ENCODE assay signal across 16 cellular contexts in the genomic region with DNA sequence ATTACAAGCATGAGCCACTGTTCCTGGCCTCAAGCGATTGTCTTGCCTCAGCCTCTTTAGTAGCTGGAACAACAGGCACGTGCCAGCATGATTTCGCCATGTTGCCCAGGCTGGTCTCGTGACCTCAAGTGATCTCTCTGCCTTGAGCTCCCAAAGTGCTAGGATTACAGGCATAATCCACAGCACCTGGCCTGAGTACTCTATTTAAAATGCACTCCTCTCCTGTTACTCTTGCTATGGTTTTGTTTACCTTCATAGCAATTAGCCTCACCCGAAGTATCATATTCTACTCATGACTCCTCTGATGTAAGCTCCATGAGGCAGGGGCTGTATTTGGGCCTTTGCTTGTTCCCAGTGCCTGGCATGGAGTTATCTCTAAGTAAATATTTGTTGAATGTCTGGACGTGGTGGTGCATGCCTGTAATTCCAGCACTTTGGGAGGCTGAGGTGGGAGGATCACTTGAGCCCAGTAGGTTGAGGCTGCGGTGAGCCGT.
A peak's percentile ranks its signal among the peaks of the same experiment; 100 is the strongest.
DNase-seq lines count a peak whose midpoint lies in the region; ATAC-seq, FAIRE-seq and TF ChIP-seq lines count a peak whose summit lies in the region.
"Had no signal": no experiment of that assay in that cellular context is flagged by ENCODE, and none has a peak within 500 bp of the region (broad histone marks: within the 10 kb centered on the region; RNA-seq: fewer than 3 reads in every experiment).

No MANE protein-coding gene starts in this region.

- WGBS in mammary epithelial cell (ENCODE audit: low coverage, missing lambda C conversion rate), result 64% methylated on average over 8 of the region's 8 CpGs
- 93% methylated on average over 8 of the region's 8 CpGs; no CpG with 5 or more reads in 1 of the 2 experiments for WGBS in H1 (ENCODE audit: extremely low coverage in 1 of 2, insufficient coverage in 1 of 2, insufficient read length in 1 of 2, insufficient replicate concordance in 2 of 2, low coverage in 1 of 2, low lambda C conversion rate in 2 of 2, missing lambda C conversion rate in 1 of 2), 2 experiments
- 30 to 31% methylated on average over 8 of the region's 8 CpGs for WGBS in GM23248 (ENCODE audit: low coverage in 1 of 2, low lambda C conversion rate in 2 of 2, missing lambda C conversion rate in 2 of 2), 2 experiments

- no peak overlapping the region for H3K14ac ChIP-seq in H1 (ENCODE audit: insufficient read length)

- no peaks in the 10 kb centered on the region for H3K27me3 ChIP-seq in mammary epithelial cell (ENCODE audit: insufficient read depth, low read length)
- no peaks in the 10 kb centered on the region for H3K27me3 ChIP-seq in H1 (replicated peaks in 1 of 4; ENCODE audit: control insufficient read depth in 3 of 4, extremely low read depth in 1 of 4, insufficient read depth in 3 of 4, low read length in 3 of 4)
- H3K27me3 ChIP-seq in GM23248 (replicated peaks; ENCODE audit: insufficient read depth), result no peaks in the 10 kb centered on the region

- H3K27me3 Mint-ChIP-seq in MCF 10A (ENCODE audit: insufficient read depth, unreplicated experiment), result no peaks in the 10 kb centered on the region
- no peaks in the 10 kb centered on the region for H3K27me3 Mint-ChIP-seq in activated CD4-positive, alpha-beta memory T cell treated with anti-CD3 and anti-CD28 coated beads, Interleukin-2, amount 10 ng/mL, durations not matched to agents 7 days and 5 days
- H3K27me3 Mint-ChIP-seq: dendritic cell treated with granulocyte-macrophage colony-stimulating factor and Interleukin-4, amounts not matched to agents 40 ng/mL and 50 ng/mL, for 4 days had no signal

- H3K9me2 ChIP-seq in GM23248 (ENCODE audit: insufficient read depth), result no peaks in the 10 kb centered on the region

- H4K20me1 ChIP-seq in mammary epithelial cell (ENCODE audit: insufficient read depth, low read length) (no peaks in the 10 kb centered on the region), H1 (replicated peaks in 1 of 2; ENCODE audit: control insufficient read depth in 1 of 2, insufficient read depth in 2 of 2, low read length in 2 of 2) (no peaks in the 10 kb centered on the region), GM23248 (ENCODE audit: insufficient read depth) (no peaks in the 10 kb centered on the region)

- BruUV-seq in MCF 10A (replicated peaks; lab: Mats Ljungman, UMichigan) (no TSS peak), mammary epithelial cell (replicated peaks; lab: Mats Ljungman, UMichigan) (no TSS peak)

- H3K4me3 Mint-ChIP-seq in MCF 10A (ENCODE audit: unreplicated experiment), result no peak overlapping the region
- H3K4me3 Mint-ChIP-seq in activated CD4-positive, alpha-beta memory T cell treated with anti-CD3 and anti-CD28 coated beads, Interleukin-2, amount 10 ng/mL, durations not matched to agents 7 days and 5 days, result no peak overlapping the region
- H3K4me3 Mint-ChIP-seq: dendritic cell treated with granulocyte-macrophage colony-stimulating factor and Interleukin-4, amounts not matched to agents 40 ng/mL and 50 ng/mL, for 4 days had no signal

- CTCF ChIA-PET in MCF 10A (lab: Yijun Ruan, JAX), result interaction anchor here (0.6 to 0.7 kb wide), 2 partner anchors 20 to 46 kb away, joined by 3 read pairs; no protein-coding TSS in a partner anchor
- CTCF ChIA-PET in mammary epithelial cell (lab: Charles Lee; ENCODE audit: low non-redundant PET), result no interaction called here
- CTCF ChIA-PET in H1 (lab: Charles Lee; ENCODE audit: partially characterized antibody), result interaction anchor here (0.8 to 1.5 kb wide), 4 partner anchors 15 to 263 kb away, joined by 3 to 5 read pairs (median 3); no protein-coding TSS in a partner anchor
- CTCF ChIA-PET in activated CD4-positive, alpha-beta memory T cell treated with anti-CD3 and anti-CD28 coated beads, Interleukin-2, amount 10 ng/mL, durations not matched to agents 7 days and 5 days (lab: Charles Lee), result no interaction called here

- H3K4ac ChIP-seq in H1 (replicated peaks; ENCODE audit: insufficient read length, low read depth, low read length), result no peak overlapping the region

- H3K4me2 ChIP-seq in mammary epithelial cell (ENCODE audit: insufficient read depth, low read depth, low read length) (no peak overlapping the region), H1 (ENCODE audit: insufficient read depth in 1 of 2, low read depth in 2 of 2, low read length in 2 of 2) (no peak overlapping the region), GM23248 (ENCODE audit: unreplicated experiment) (no peak overlapping the region)

- intact Hi-C loops in MCF 10A (cut with micrococcal nuclease) (no loop called here), mammary epithelial cell (cut with micrococcal nuclease) (no loop called here)

- no peaks in the 10 kb centered on the region for H3F3A ChIP-seq in GM23248 (ENCODE audit: insufficient read depth)

- no peak overlapping the region for H4K91ac ChIP-seq in H1 (replicated peaks; ENCODE audit: insufficient read length, low read length)

- H3K4me1 ChIP-seq in mammary epithelial cell (ENCODE audit: insufficient read depth, low read length), result no peaks in the 10 kb centered on the region
- H3K4me1 ChIP-seq in H1 (replicated peaks in 1 of 4; ENCODE audit: control insufficient read depth in 3 of 4, insufficient read depth in 4 of 4, low read length in 3 of 4), result peaks cover 0 to 8% (median 6%) of the 10 kb centered on the region in 4 experiments; a peak in 5 of 7 replicates
- H3K4me1 ChIP-seq in GM23248 (ENCODE audit: insufficient read depth), result no peaks in the 10 kb centered on the region

- TF ChIP-seq POLR2A in H1 (IDR thresholded peaks at IDR 0.05; ENCODE audit: control extremely low read depth in 1 of 2, low read depth in 2 of 2, low read length in 2 of 2), result no peak
- TF ChIP-seq POLR2A in GM18505 (IDR thresholded peaks at IDR 0.05; ENCODE audit: borderline replicate concordance, extremely low read depth, insufficient read depth, insufficient read length), result no peak

- H3K9me3 Mint-ChIP-seq in MCF 10A (ENCODE audit: unreplicated experiment), result no peaks in the 10 kb centered on the region
- no peaks in the 10 kb centered on the region for H3K9me3 Mint-ChIP-seq in activated CD4-positive, alpha-beta memory T cell treated with anti-CD3 and anti-CD28 coated beads, Interleukin-2, amount 10 ng/mL, durations not matched to agents 7 days and 5 days
- H3K9me3 Mint-ChIP-seq: dendritic cell treated with granulocyte-macrophage colony-stimulating factor and Interleukin-4, amounts not matched to agents 40 ng/mL and 50 ng/mL, for 4 days had no signal

- H3K9me3 ChIP-seq in mammary epithelial cell (replicated peaks; ENCODE audit: insufficient read depth, low read length), result no peaks in the 10 kb centered on the region
- H3K9me3 ChIP-seq in H1 (ENCODE audit: insufficient read depth in 2 of 2, low read depth in 1 of 2, low read length in 1 of 2), result no peaks in the 10 kb centered on the region
- no peaks in the 10 kb centered on the region for H3K9me3 ChIP-seq in GM23248 (ENCODE audit: low read depth)

- no peak for TF ChIP-seq RAD21 in H1 (IDR thresholded peaks at IDR 0.05 in 1 of 2, conservative IDR thresholded peaks at IDR 0.05 in 1 of 2; ENCODE audit: low read depth in 2 of 2, low read length in 2 of 2)

- no peak overlapping the region for H3K4me3 ChIP-seq in mammary epithelial cell (replicated peaks in 1 of 3; ENCODE audit: insufficient read depth in 1 of 3, low read depth in 2 of 3, low read length in 3 of 3)
- H3K4me3 ChIP-seq in H1 (ENCODE audit: extremely low read depth in 1 of 4, insufficient read depth in 2 of 4, low read depth in 3 of 4, low read length in 4 of 4), result no peak overlapping the region
- H3K4me3 ChIP-seq in GM23248, result no peak overlapping the region
- H3K4me3 ChIP-seq: GM12878 had no signal

- DNase-seq in MCF 10A (ENCODE audit: unreplicated experiment), result peak; percentile 52
- DNase-seq in mammary epithelial cell, result no peak
- DNase-seq in NCI-H2171 treated with DMSO at 0.1 percent for 48 hours (lab: John Stamatoyannopoulos, UW), result peak; percentile 64
- DNase-seq in H1 (ENCODE audit: low read depth in 1 of 2, low spot score in 2 of 2), result no peak
- DNase-seq in GM23248, result no peak
- DNase-seq in activated CD4-positive, alpha-beta memory T cell treated with anti-CD3 and anti-CD28 coated beads, Interleukin-2, amount 10 ng/mL, durations not matched to agents 7 days and 5 days, result no peak
- DNase-seq: activated CD4-positive, alpha-beta T cell treated with anti-CD3 and anti-CD28 coated beads for 48 hours; amygdala; GOT3; mesendoderm; NCI-H1694; T-helper 2 cell had no signal

- TF ChIP-seq CTCF in MCF 10A (IDR thresholded peaks at IDR 0.05; ENCODE audit: unreplicated experiment) (no peak), mammary epithelial cell (conservative IDR thresholded peaks at IDR 0.05 in 1 of 2, IDR thresholded peaks at IDR 0.05 in 1 of 2; ENCODE audit: extremely low read depth in 1 of 2, insufficient read depth in 1 of 2, low read depth in 1 of 2, low read length in 2 of 2) (no peak), H1 (IDR thresholded peaks at IDR 0.05; ENCODE audit: control extremely low read depth in 1 of 3, insufficient read depth in 1 of 3, low read depth in 1 of 3, low read length in 3 of 3) (no peak)

- no peak overlapping the region for H2BK120ac ChIP-seq in H1 (replicated peaks; ENCODE audit: low read depth, low read length)

- no peaks in the 10 kb centered on the region for H3K36me3 Mint-ChIP-seq in MCF 10A (ENCODE audit: insufficient read depth, unreplicated experiment)
- H3K36me3 Mint-ChIP-seq in activated CD4-positive, alpha-beta memory T cell treated with anti-CD3 and anti-CD28 coated beads, Interleukin-2, amount 10 ng/mL, durations not matched to agents 7 days and 5 days (ENCODE audit: low read depth), result no peaks in the 10 kb centered on the region

- dilution Hi-C loops in mammary epithelial cell (cut with HindIII; ENCODE audit: low sequenced_read_pairs), result no loop called here

- 0 out of 2 replicates have a peak, but pooled peaks cover 2% of the 10 kb centered on the region for H3K23me2 ChIP-seq in H1 (ENCODE audit: low read depth, low read length)

- H3K79me1 ChIP-seq in H1 (ENCODE audit: low read depth, low read length), result no peaks in the 10 kb centered on the region

- H3K18ac ChIP-seq in H1 (ENCODE audit: extremely low read depth, low read length), result peak overlapping the region; percentile 83

- no peak overlapping the region for H2BK15ac ChIP-seq in H1 (ENCODE audit: low read length)

- POLR2A ChIA-PET in MCF 10A (lab: Yijun Ruan, JAX), result no interaction called here
- POLR2A ChIA-PET in H1 (lab: Charles Lee; ENCODE audit: partially characterized antibody), result no interaction called here
- POLR2A ChIA-PET in activated CD4-positive, alpha-beta memory T cell treated with anti-CD3 and anti-CD28 coated beads, Interleukin-2, amount 10 ng/mL, durations not matched to agents 7 days and 5 days (lab: Charles Lee), result no interaction called here

- H3K79me2 ChIP-seq in mammary epithelial cell (ENCODE audit: insufficient read depth, low read length) (no peaks in the 10 kb centered on the region), H1 (ENCODE audit: control insufficient read depth in 1 of 2, insufficient read depth in 2 of 2, low read length in 2 of 2) (no peaks in the 10 kb centered on the region), GM23248 (ENCODE audit: insufficient read depth) (no peaks in the 10 kb centered on the region)

- H3K27ac Mint-ChIP-seq in MCF 10A (ENCODE audit: low read depth, unreplicated experiment), result peak overlapping the region; percentile 44
- no peak overlapping the region for H3K27ac Mint-ChIP-seq in activated CD4-positive, alpha-beta memory T cell treated with anti-CD3 and anti-CD28 coated beads, Interleukin-2, amount 10 ng/mL, durations not matched to agents 7 days and 5 days
- H3K27ac Mint-ChIP-seq: dendritic cell treated with granulocyte-macrophage colony-stimulating factor and Interleukin-4, amounts not matched to agents 40 ng/mL and 50 ng/mL, for 4 days had no signal

- no peak overlapping the region for H3K23ac ChIP-seq in H1 (ENCODE audit: insufficient read length)

- H3K56ac ChIP-seq in H1 (replicated peaks; ENCODE audit: insufficient read length, low read depth, low read length), result no peak overlapping the region

- no peaks in the 10 kb centered on the region for H3K36me3 ChIP-seq in mammary epithelial cell (ENCODE audit: insufficient read depth, low read length)
- no peaks in the 10 kb centered on the region for H3K36me3 ChIP-seq in H1 (ENCODE audit: control insufficient read depth in 2 of 4, insufficient read depth in 4 of 4, low read length in 3 of 4)
- H3K36me3 ChIP-seq in GM23248 (ENCODE audit: low read depth), result no peaks in the 10 kb centered on the region

- H2AFZ ChIP-seq in mammary epithelial cell (ENCODE audit: low read depth, low read length), result no peak overlapping the region
- H2AFZ ChIP-seq in H1 (ENCODE audit: low read length), result no peak overlapping the region
- H2AFZ ChIP-seq in GM23248, result no peak overlapping the region

- H4K8ac ChIP-seq in H1 (ENCODE audit: extremely low read depth, insufficient read depth, low read length), result no peak overlapping the region

- H4K5ac ChIP-seq in H1 (ENCODE audit: insufficient read length, low read depth, low read length), result no peak overlapping the region

- ATAC-seq in GM18505 (IDR thresholded peaks at IDR 0.05; ENCODE audit: unreplicated experiment) (no peak), HG03571 (IDR thresholded peaks at IDR 0.05; ENCODE audit: unreplicated experiment) (no peak)
- ATAC-seq: GM12878 had no signal

- in situ Hi-C loops in mammary epithelial cell (cut with MboI; ENCODE audit: low sequenced_read_pairs in 2 of 2) (no loop called here), GM23248 (cut with MboI) (no loop called here)

- no peak for FAIRE-seq in H1 (lab: Jason Lieb, UNC)
- FAIRE-seq: GM12878 had no signal

- peak overlapping the region; percentile 66; the same call in 1 of the 2 replicates for H2BK5ac ChIP-seq in H1 (ENCODE audit: low read depth, low read length)

- H2BK12ac ChIP-seq in H1 (ENCODE audit: low read depth, low read length), result no peak overlapping the region

- no peak overlapping the region for H3K9ac ChIP-seq in mammary epithelial cell (ENCODE audit: insufficient read depth, low read length)
- no peak overlapping the region for H3K9ac ChIP-seq in H1 (replicated peaks in 1 of 4; ENCODE audit: extremely low read depth in 1 of 4, low read depth in 3 of 4, low read length in 3 of 4)
- H3K9ac ChIP-seq in GM23248, result no peak overlapping the region

- H2AK5ac ChIP-seq in H1 (ENCODE audit: low read depth, low read length), result no peak overlapping the region

- H3K27ac ChIP-seq in mammary epithelial cell (ENCODE audit: insufficient read depth, low read depth, low read length), result no peak overlapping the region
- H3K27ac ChIP-seq in H1 (ENCODE audit: low read depth, low read length), result no peak overlapping the region
- no peak overlapping the region for H3K27ac ChIP-seq in GM23248

- TF ChIP-seq EP300 in H1 (IDR thresholded peaks at IDR 0.05; ENCODE audit: borderline replicate concordance in 1 of 2, low read depth in 2 of 2, low read length in 2 of 2), result no peak

- H3K4me1 Mint-ChIP-seq in MCF 10A (ENCODE audit: insufficient read depth, unreplicated experiment), result no peaks in the 10 kb centered on the region
- no peaks in the 10 kb centered on the region for H3K4me1 Mint-ChIP-seq in activated CD4-positive, alpha-beta memory T cell treated with anti-CD3 and anti-CD28 coated beads, Interleukin-2, amount 10 ng/mL, durations not matched to agents 7 days and 5 days

- no peak overlapping the region for H2BK20ac ChIP-seq in H1 (ENCODE audit: low read length)

Comparison
In these comparisons a context has a peak if more than half of its experiments do, and no peak if none do; other contexts are left out.
1. DNase-seq: peak in MCF 10A (single experiment) and NCI-H2171 treated with DMSO at 0.1 percent for 48 hours (single experiment); none in mammary epithelial cell (single experiment), H1 (0 of 2), GM23248 (single experiment) and activated CD4-positive, alpha-beta memory T cell treated with anti-CD3 and anti-CD28 coated beads, Interleukin-2, amount 10 ng/mL, durations not matched to agents 7 days and 5 days (single experiment).
2. CTCF ChIA-PET loops: an anchor here in MCF 10A (0.6 to 0.7 kb wide) and H1 (0.8 to 1.5 kb wide); none called in mammary epithelial cell and activated CD4-positive, alpha-beta memory T cell treated with anti-CD3 and anti-CD28 coated beads, Interleukin-2, amount 10 ng/mL, durations not matched to agents 7 days and 5 days.